ENCODE assay signal across 1 cellular context in genomic region chr20:959996-960615, GRCh38.
A peak's percentile ranks its signal among the peaks of the same experiment; 100 is the strongest.
TF ChIP-seq lines count a peak whose summit lies in the region.

No MANE protein-coding gene starts in this region.

TF ChIP-seq in K562, 482 proteins besides CTCF, POLR2A, EP300 and RAD21 (continued from another document):
- no peak for TF ChIP-seq MGA (IDR thresholded peaks at IDR 0.05)
- no peak for TF ChIP-seq RBM25 (IDR thresholded peaks at IDR 0.05; ENCODE audit: low read depth, low read length, severe bottlenecking)
- TF ChIP-seq, protein P1, sequence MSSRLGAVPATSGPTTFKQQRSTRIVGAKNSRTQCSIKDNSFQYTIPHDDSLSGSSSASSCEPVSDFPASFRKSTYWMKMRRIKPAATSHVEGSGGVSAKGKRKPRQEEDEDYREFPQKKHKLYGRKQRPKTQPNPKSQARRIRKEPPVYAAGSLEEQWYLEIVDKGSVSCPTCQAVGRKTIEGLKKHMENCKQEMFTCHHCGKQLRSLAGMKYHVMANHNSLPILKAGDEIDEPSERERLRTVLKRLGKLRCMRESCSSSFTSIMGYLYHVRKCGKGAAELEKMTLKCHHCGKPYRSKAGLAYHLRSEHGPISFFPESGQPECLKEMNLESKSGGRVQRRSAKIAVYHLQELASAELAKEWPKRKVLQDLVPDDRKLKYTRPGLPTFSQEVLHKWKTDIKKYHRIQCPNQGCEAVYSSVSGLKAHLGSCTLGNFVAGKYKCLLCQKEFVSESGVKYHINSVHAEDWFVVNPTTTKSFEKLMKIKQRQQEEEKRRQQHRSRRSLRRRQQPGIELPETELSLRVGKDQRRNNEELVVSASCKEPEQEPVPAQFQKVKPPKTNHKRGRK (tag; IDR thresholded peaks at IDR 0.05), result peak; percentile 82
- TF ChIP-seq, protein P2, sequence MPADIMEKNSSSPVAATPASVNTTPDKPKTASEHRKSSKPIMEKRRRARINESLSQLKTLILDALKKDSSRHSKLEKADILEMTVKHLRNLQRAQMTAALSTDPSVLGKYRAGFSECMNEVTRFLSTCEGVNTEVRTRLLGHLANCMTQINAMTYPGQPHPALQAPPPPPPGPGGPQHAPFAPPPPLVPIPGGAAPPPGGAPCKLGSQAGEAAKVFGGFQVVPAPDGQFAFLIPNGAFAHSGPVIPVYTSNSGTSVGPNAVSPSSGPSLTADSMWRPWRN (IDR thresholded peaks at IDR 0.05; ENCODE audit: low read depth), result peak; percentile 42; the same call in 1 of the 2 replicates
- no peak for TF ChIP-seq ZFP1 (CRISPR knock-in tag; IDR thresholded peaks at IDR 0.05)
- TF ChIP-seq, protein P3, sequence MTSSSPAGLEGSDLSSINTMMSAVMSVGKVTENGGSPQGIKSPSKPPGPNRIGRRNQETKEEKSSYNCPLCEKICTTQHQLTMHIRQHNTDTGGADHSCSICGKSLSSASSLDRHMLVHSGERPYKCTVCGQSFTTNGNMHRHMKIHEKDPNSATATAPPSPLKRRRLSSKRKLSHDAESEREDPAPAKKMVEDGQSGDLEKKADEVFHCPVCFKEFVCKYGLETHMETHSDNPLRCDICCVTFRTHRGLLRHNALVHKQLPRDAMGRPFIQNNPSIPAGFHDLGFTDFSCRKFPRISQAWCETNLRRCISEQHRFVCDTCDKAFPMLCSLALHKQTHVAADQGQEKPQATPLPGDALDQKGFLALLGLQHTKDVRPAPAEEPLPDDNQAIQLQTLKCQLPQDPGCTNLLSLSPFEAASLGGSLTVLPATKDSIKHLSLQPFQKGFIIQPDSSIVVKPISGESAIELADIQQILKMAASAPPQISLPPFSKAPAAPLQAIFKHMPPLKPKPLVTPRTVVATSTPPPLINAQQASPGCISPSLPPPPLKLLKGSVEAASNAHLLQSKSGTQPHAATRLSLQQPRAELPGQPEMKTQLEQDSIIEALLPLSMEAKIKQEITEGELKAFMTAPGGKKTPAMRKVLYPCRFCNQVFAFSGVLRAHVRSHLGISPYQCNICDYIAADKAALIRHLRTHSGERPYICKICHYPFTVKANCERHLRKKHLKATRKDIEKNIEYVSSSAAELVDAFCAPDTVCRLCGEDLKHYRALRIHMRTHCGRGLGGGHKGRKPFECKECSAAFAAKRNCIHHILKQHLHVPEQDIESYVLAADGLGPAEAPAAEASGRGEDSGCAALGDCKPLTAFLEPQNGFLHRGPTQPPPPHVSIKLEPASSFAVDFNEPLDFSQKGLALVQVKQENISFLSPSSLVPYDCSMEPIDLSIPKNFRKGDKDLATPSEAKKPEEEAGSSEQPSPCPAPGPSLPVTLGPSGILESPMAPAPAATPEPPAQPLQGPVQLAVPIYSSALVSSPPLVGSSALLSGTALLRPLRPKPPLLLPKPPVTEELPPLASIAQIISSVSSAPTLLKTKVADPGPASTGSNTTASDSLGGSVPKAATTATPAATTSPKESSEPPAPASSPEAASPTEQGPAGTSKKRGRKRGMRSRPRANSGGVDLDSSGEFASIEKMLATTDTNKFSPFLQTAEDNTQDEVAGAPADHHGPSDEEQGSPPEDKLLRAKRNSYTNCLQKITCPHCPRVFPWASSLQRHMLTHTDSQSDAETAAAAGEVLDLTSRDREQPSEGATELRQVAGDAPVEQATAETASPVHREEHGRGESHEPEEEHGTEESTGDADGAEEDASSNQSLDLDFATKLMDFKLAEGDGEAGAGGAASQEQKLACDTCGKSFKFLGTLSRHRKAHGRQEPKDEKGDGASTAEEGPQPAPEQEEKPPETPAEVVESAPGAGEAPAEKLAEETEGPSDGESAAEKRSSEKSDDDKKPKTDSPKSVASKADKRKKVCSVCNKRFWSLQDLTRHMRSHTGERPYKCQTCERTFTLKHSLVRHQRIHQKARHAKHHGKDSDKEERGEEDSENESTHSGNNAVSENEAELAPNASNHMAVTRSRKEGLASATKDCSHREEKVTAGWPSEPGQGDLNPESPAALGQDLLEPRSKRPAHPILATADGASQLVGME (CRISPR knock-in tag; IDR thresholded peaks at IDR 0.05), result no peak
- no peak for TF ChIP-seq GATAD2B (IDR thresholded peaks at IDR 0.05; ENCODE audit: borderline replicate concordance)
- no peak for TF ChIP-seq FOXJ3 (CRISPR knock-in tag; IDR thresholded peaks at IDR 0.05)
- TF ChIP-seq ARID3A (IDR thresholded peaks at IDR 0.05; ENCODE audit: borderline replicate concordance, low read depth, low read length), result no peak
- TF ChIP-seq ZBTB34 (CRISPR knock-in tag; IDR thresholded peaks at IDR 0.05), result no peak
- peak; percentile 45; the same call in 1 of the 2 replicates for TF ChIP-seq ETV1 (tag; conservative IDR thresholded peaks at IDR 0.05; ENCODE audit: low read depth)
- peak; percentile 64 for TF ChIP-seq EGR1 (conservative IDR thresholded peaks at IDR 0.05)
- peak in 1 of 2 experiments; percentile 72; a peak in 1 of 4 replicates for TF ChIP-seq UBTF (IDR thresholded peaks at IDR 0.05; ENCODE audit: borderline replicate concordance in 1 of 2, low read depth in 2 of 2, low read length in 2 of 2)
TF ChIP-seq in K562: peak in this region for 5.
